Comparison of ENCODE assay signal across 8 cellular contexts in the genomic region with DNA sequence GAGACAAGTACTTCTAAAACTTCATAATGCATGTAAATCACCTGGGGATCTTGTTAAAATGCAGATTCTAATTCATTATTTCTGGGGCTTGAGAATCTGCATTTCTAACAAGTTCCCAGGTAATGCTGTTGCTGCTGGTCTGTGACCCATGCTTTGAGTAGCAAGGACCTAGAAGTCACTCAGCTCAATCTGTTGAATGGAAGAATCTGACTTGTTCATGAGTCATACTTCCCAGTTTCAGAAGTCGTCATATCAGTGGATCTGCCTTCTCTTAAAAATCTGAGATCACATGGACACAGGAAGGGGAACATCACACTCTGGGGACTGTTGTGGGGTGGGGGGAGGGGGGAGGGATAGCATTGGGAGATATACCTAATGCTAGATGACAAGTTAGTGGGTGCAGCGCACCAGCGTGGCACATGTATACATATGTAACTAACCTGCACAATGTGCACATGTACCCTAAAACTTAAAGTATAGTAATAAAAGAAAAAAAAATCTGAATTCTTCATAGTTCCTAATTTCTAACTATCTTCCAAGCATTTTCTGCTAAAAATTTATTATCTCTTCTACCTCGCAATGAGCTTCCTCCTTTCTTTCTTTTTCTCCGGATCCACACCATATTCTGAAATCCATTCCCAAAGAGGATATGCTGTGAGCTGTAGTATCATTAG. TPM values are rescaled to one million over a fixed set of nuclear protein-coding genes. Genes with fewer than 3 reads are reported as not detected.
DNase-seq lines count a peak whose midpoint lies in the region; ATAC-seq and TF ChIP-seq lines count a peak whose summit lies in the region.
"Not testable (repeated sequence)": the region's sequence is repeated elsewhere in the genome, so short reads cannot be mapped to it uniquely, and the experiment has no call there.

No MANE protein-coding gene starts in this region.

- ATAC-seq in GM19372 (IDR thresholded peaks at IDR 0.05; ENCODE audit: low read depth, unreplicated experiment) (peak; percentile 62), HG02678 (IDR thresholded peaks at IDR 0.05; ENCODE audit: unreplicated experiment) (peak; percentile 53), HG03558 (IDR thresholded peaks at IDR 0.05; ENCODE audit: extremely low read depth, unreplicated experiment) (peak; percentile 69), SK-N-SH treated with all-trans-retinoic acid at 6 μM for 48 hours (peak; percentile 79)
- ATAC-seq in stimulated activated effector memory CD8-positive, alpha-beta T cell treated with anti-CD3 and anti-CD28 coated beads, Interleukin-12 subunit alpha, Interleukin-12 subunit beta, amount 100 ng/mL, for 72 hours: peak; percentile 95

- not testable (repeated sequence) for H3K27me3 Mint-ChIP-seq in activated naive CD8-positive, alpha-beta T cell

- TF ChIP-seq CTCF in left ventricle myocardium inferior (IDR thresholded peaks at IDR 0.05; ENCODE audit: borderline replicate concordance): not testable (repeated sequence)

- H3K4me1 Mint-ChIP-seq in activated naive CD8-positive, alpha-beta T cell (ENCODE audit: low read depth): peaks cover 78% of the 10 kb centered on the region
- peaks cover 49% of the 10 kb centered on the region for H3K4me1 Mint-ChIP-seq in stimulated activated effector memory CD8-positive, alpha-beta T cell treated with anti-CD3 and anti-CD28 coated beads, Interleukin-12 subunit alpha, Interleukin-12 subunit beta, amount 100 ng/mL, for 72 hours

- not testable (repeated sequence) for H3K36me3 Mint-ChIP-seq in activated naive CD8-positive, alpha-beta T cell; stimulated activated effector memory CD8-positive, alpha-beta T cell treated with anti-CD3 and anti-CD28 coated beads, Interleukin-12 subunit alpha, Interleukin-12 subunit beta, amount 100 ng/mL, for 72 hours

- H3K27ac ChIP-seq in left ventricle myocardium inferior (replicated peaks): peak overlapping the region; percentile 5

- peak overlapping the region; percentile 88 for H3K27ac Mint-ChIP-seq in activated naive CD8-positive, alpha-beta T cell
- peak overlapping the region; percentile 65 for H3K27ac Mint-ChIP-seq in stimulated activated effector memory CD8-positive, alpha-beta T cell treated with anti-CD3 and anti-CD28 coated beads, Interleukin-12 subunit alpha, Interleukin-12 subunit beta, amount 100 ng/mL, for 72 hours

- not testable (repeated sequence) for H3K27me3 ChIP-seq in left ventricle myocardium inferior (ENCODE audit: low read depth)

- DNase-seq in EH (ENCODE audit: low read depth): peak; percentile 83
- DNase-seq in left ventricle myocardium inferior; stimulated activated effector memory CD8-positive, alpha-beta T cell treated with anti-CD3 and anti-CD28 coated beads, Interleukin-12 subunit alpha, Interleukin-12 subunit beta, amount 100 ng/mL, for 72 hours (ENCODE audit: low spot score in 2 of 2): not testable (repeated sequence)

- intact Hi-C loops in left ventricle myocardium inferior (cut with micrococcal nuclease): not testable (repeated sequence)

- not testable (repeated sequence) for H3K36me3 ChIP-seq in left ventricle myocardium inferior

- H3K4me1 ChIP-seq in left ventricle myocardium inferior: not testable (repeated sequence)

- not testable (repeated sequence) for H3K9me3 Mint-ChIP-seq in activated naive CD8-positive, alpha-beta T cell (ENCODE audit: low read depth); stimulated activated effector memory CD8-positive, alpha-beta T cell treated with anti-CD3 and anti-CD28 coated beads, Interleukin-12 subunit alpha, Interleukin-12 subunit beta, amount 100 ng/mL, for 72 hours

- H3K4me3 Mint-ChIP-seq in activated naive CD8-positive, alpha-beta T cell: peak overlapping the region; percentile 67
- peak overlapping the region; percentile 35 for H3K4me3 Mint-ChIP-seq in stimulated activated effector memory CD8-positive, alpha-beta T cell treated with anti-CD3 and anti-CD28 coated beads, Interleukin-12 subunit alpha, Interleukin-12 subunit beta, amount 100 ng/mL, for 72 hours

- H3K9me3 ChIP-seq in left ventricle myocardium inferior (replicated peaks): not testable (repeated sequence)

- H3K4me3 ChIP-seq in left ventricle myocardium inferior: not testable (repeated sequence)

RNA-seq across cellular contexts. Expression of gene CHST2, which starts 46.2 kb away (rescaled TPM):
- 1.8 TPM for total RNA-seq in left ventricle myocardium inferior
